ENCODE assay signal across 8 cellular contexts in genomic region chr9:36399980-36400331, GRCh38. TPM values are rescaled to one million over a fixed set of nuclear protein-coding genes. Genes with fewer than 3 reads are reported as not detected.
DNase-seq lines count a peak whose midpoint lies in the region; ATAC-seq and TF ChIP-seq lines count a peak whose summit lies in the region.

Gene RNF38, minus strand, starts transcription at chr9:36400269. Its CDS starts 161 bp downstream, at chr9:36400108.

- no peak for ATAC-seq in lung (ENCODE audit: insufficient read depth, low FRiP score)

- TF ChIP-seq POLR2A in transverse colon (IDR thresholded peaks at IDR 0.05), result no peak

- H3K27ac ChIP-seq in BLaER1 (peak within 1 kb of the TSS; percentile 91), lung (ENCODE audit: low read depth in 1 of 2, low read length in 1 of 2) (peak within 1 kb of the TSS; percentile 87 to 93), transverse colon (peak within 1 kb of the TSS; percentile 99 to 100 (median 99))

- H3K9ac ChIP-seq in BLaER1, result peak within 1 kb of the TSS; percentile 94

- intact Hi-C loops in transverse colon (cut with DNase I; ENCODE audit: low total_unique reads), result loop anchor here (10.0 kb wide), 1 partner anchor 85 kb away; no protein-coding TSS in a partner anchor

- peaks cover 56% of the 10 kb centered on the region for H4K20me1 ChIP-seq in BLaER1

- 0% methylated on average over 12 of the region's 12 CpGs for WGBS in lung, 2 donors
- 0% methylated on average over 2 to 12 of the region's 12 CpGs for WGBS in transverse colon (ENCODE audit: low coverage in 1 of 2), 2 donors

- H3K27me3 ChIP-seq in BLaER1 (no peaks in the 10 kb centered on the region), lung (ENCODE audit: control insufficient read depth, insufficient read depth) (no peaks in the 10 kb centered on the region), transverse colon (no peaks in the 10 kb centered on the region)

- DNase-seq in M059J (ENCODE audit: low read depth) (no peak), chondrocyte (ENCODE audit: low spot score) (no peak), lung (ENCODE audit: low spot score) (no peak), transverse colon (no peak), NCI-H146 treated with DMSO at 0.1 percent for 48 hours (lab: John Stamatoyannopoulos, UW; ENCODE audit: unreplicated experiment) (no peak), NCI-H2029 (lab: John Stamatoyannopoulos, UW) (no peak), NCI-H82 treated with DMSO at 0.1 percent for 48 hours (lab: John Stamatoyannopoulos, UW; ENCODE audit: unreplicated experiment) (no peak)

- in situ Hi-C loops in transverse colon (cut with MboI; ENCODE audit: low pct_ligation_motif_present in 1 of 4, low pct_unique_long_range_greater_than_20kb in 1 of 4, low sequenced_read_pairs in 3 of 4), result loop anchor here in 3 of 4 donors (10.0 to 25.0 kb wide), 4 partner anchors 55 to 337 kb away; no protein-coding TSS in a partner anchor

- H3K4me1 ChIP-seq in BLaER1, result peaks cover 36% of the 10 kb centered on the region
- H3K4me1 ChIP-seq in lung (ENCODE audit: control insufficient read depth in 2 of 2, insufficient read depth in 2 of 2, low read length in 2 of 2), result peaks cover 3 to 12% of the 10 kb centered on the region in 2 donors
- H3K4me1 ChIP-seq in transverse colon, result peaks cover 4 to 41% (median 20%) of the 10 kb centered on the region in 4 donors

- H3K9me3 Mint-ChIP-seq in chondrocyte (ENCODE audit: low read depth), result no peaks in the 10 kb centered on the region

- peaks cover 1% of the 10 kb centered on the region for H3K36me3 Mint-ChIP-seq in chondrocyte (ENCODE audit: low read depth)

- peak within 1 kb of the TSS; percentile 94 for H3K4me3 ChIP-seq in BLaER1
- H3K4me3 ChIP-seq in lung, result peak within 1 kb of the TSS; percentile 96
- peak within 1 kb of the TSS; percentile 59 to 91 (median 78) for H3K4me3 ChIP-seq in transverse colon

- TF ChIP-seq CTCF in chondrocyte (IDR thresholded peaks at IDR 0.05), result no peak
- no peak for TF ChIP-seq CTCF in lung (IDR thresholded peaks at IDR 0.05; ENCODE audit: control extremely low read depth, extremely low read depth)
- TF ChIP-seq CTCF in transverse colon (IDR thresholded peaks at IDR 0.05), result no peak

- peaks cover 20% of the 10 kb centered on the region for H3K36me3 ChIP-seq in BLaER1
- H3K36me3 ChIP-seq in lung (ENCODE audit: control insufficient read depth in 2 of 2, insufficient read depth in 2 of 2, low read length in 2 of 2), result peaks cover 0 to 1% of the 10 kb centered on the region in 2 donors
- H3K36me3 ChIP-seq in transverse colon, result no peaks in the 10 kb centered on the region

- TF ChIP-seq EP300 in transverse colon (IDR thresholded peaks at IDR 0.05; ENCODE audit: low read depth), result no peak

- H3K9me3 ChIP-seq in BLaER1 (no peaks in the 10 kb centered on the region), lung (ENCODE audit: control insufficient read depth in 2 of 2, insufficient read depth in 1 of 2, low read length in 1 of 2) (no peaks in the 10 kb centered on the region), transverse colon (no peaks in the 10 kb centered on the region)

- no peaks in the 10 kb centered on the region for H3K27me3 Mint-ChIP-seq in chondrocyte (ENCODE audit: low read depth)

- peaks cover 40% of the 10 kb centered on the region for H3K4me1 Mint-ChIP-seq in chondrocyte (ENCODE audit: low read depth)

- H3K27ac Mint-ChIP-seq in chondrocyte (ENCODE audit: unreplicated experiment), result peak within 1 kb of the TSS; percentile 98

- peak within 1 kb of the TSS; percentile 84 for H3K4me2 ChIP-seq in BLaER1

- peak within 1 kb of the TSS; percentile 96 for H3K4me3 Mint-ChIP-seq in chondrocyte (ENCODE audit: unreplicated experiment)

RNA-seq across cellular contexts. Expression of gene RNF38, which starts in this region (rescaled TPM):
- 16.2 and 27.3 TPM in 2 replicates for total RNA-seq in M059J (2014; rRNA removed; shearing (Covaris generic))
- total RNA-seq in chondrocyte (21.3 to 25.0 TPM (median 22.6 TPM) in 3 replicates), lung (10 to 100 TPM; 36.9 to 41.0 TPM), transverse colon (10 to 100 TPM; 13.8 to 86.8 (median 25.1) TPM)
- polyA plus RNA-seq in lung, result 10 to 100 TPM in 1 of 2 donors, 1 to 10 TPM in 1; 7.6 to 14.2 TPM
